ENCODE assay signal across 15 cellular contexts in genomic region chr1:63318255-63319068, GRCh38. TPM values are rescaled to one million over a fixed set of nuclear protein-coding genes. Genes with fewer than 3 reads are reported as not detected.
DNase-seq lines count a peak whose midpoint lies in the region; ATAC-seq and TF ChIP-seq lines count a peak whose summit lies in the region.
"Had no signal": no experiment of that assay in that cellular context is flagged by ENCODE, and none has a peak within 500 bp of the region (broad histone marks: within the 10 kb centered on the region; RNA-seq: fewer than 3 reads in every experiment).

No MANE protein-coding gene starts in this region.

- peak overlapping the region; percentile 81 for H3K27ac Mint-ChIP-seq in activated naive CD4-positive, alpha-beta T cell treated with anti-CD3 and anti-CD28 coated beads, Interleukin-2, amount 10 ng/mL, durations not matched to agents 7 days and 5 days
- H3K27ac Mint-ChIP-seq in glutamatergic neuron (ENCODE audit: unreplicated experiment), result no peak overlapping the region
- peak overlapping the region in 1 of 2 donors; percentile 43 for H3K27ac Mint-ChIP-seq in stimulated activated naive CD8-positive, alpha-beta T cell treated with anti-CD3 and anti-CD28 coated beads, Interleukin-15, amount 100 ng/mL, for 72 hours
- H3K27ac Mint-ChIP-seq: stimulated activated memory B cell treated with anti-CD40 and anti-IgM and Interleukin-4, amounts not matched to agents 10 μg/mL and 1 μg/mL and 100 μg/mL, for 72 hours had no signal

- no peak for ATAC-seq in stimulated activated naive CD8-positive, alpha-beta T cell treated with anti-CD3 and anti-CD28 coated beads, Interleukin-15, amount 100 ng/mL, for 72 hours
- no peak for ATAC-seq in lower lobe of right lung
- ATAC-seq in HG02798 (IDR thresholded peaks at IDR 0.05; ENCODE audit: poor library complexity, unreplicated experiment), result no peak
- ATAC-seq in HG03378 (IDR thresholded peaks at IDR 0.05; ENCODE audit: unreplicated experiment), result no peak
- ATAC-seq: stimulated activated memory B cell treated with anti-CD40 and anti-IgM and Interleukin-4, amounts not matched to agents 10 μg/mL and 1 μg/mL and 100 μg/mL, for 72 hours had no signal

- no peaks in the 10 kb centered on the region for H3K9me3 ChIP-seq in SJCRH30 (replicated peaks)
- H3K9me3 ChIP-seq in lower lobe of right lung, result no peaks in the 10 kb centered on the region
- H3K9me3 ChIP-seq: ascending aorta, prostate gland had no signal

- CTCF ChIA-PET in activated naive CD4-positive, alpha-beta T cell treated with anti-CD3 and anti-CD28 coated beads, Interleukin-2, amount 10 ng/mL, durations not matched to agents 7 days and 5 days (lab: Charles Lee), result interaction anchor here (1.7 kb wide), 1 partner anchor 123 kb away, joined by 6 read pairs; no protein-coding TSS in a partner anchor

- H3K9me3 Mint-ChIP-seq in activated naive CD4-positive, alpha-beta T cell treated with anti-CD3 and anti-CD28 coated beads, Interleukin-2, amount 10 ng/mL, durations not matched to agents 7 days and 5 days, result peaks cover 3% of the 10 kb centered on the region
- H3K9me3 Mint-ChIP-seq in glutamatergic neuron (ENCODE audit: unreplicated experiment), result peaks cover 9% of the 10 kb centered on the region
- peaks cover 6 to 11% of the 10 kb centered on the region in 2 donors for H3K9me3 Mint-ChIP-seq in stimulated activated naive CD8-positive, alpha-beta T cell treated with anti-CD3 and anti-CD28 coated beads, Interleukin-15, amount 100 ng/mL, for 72 hours

- H3K4me3 ChIP-seq in SJCRH30, result peak overlapping the region; percentile 48
- H3K4me3 ChIP-seq in lower lobe of right lung, result no peak overlapping the region

- H3K4me1 Mint-ChIP-seq in activated naive CD4-positive, alpha-beta T cell treated with anti-CD3 and anti-CD28 coated beads, Interleukin-2, amount 10 ng/mL, durations not matched to agents 7 days and 5 days, result peaks cover 38% of the 10 kb centered on the region
- peaks cover 14% of the 10 kb centered on the region for H3K4me1 Mint-ChIP-seq in glutamatergic neuron (ENCODE audit: low read depth, unreplicated experiment)
- peaks cover 46% of the 10 kb centered on the region for H3K4me1 Mint-ChIP-seq in stimulated activated naive CD8-positive, alpha-beta T cell treated with anti-CD3 and anti-CD28 coated beads, Interleukin-15, amount 100 ng/mL, for 72 hours

- TF ChIP-seq CTCF in glutamatergic neuron (IDR thresholded peaks at IDR 0.05; ENCODE audit: partially characterized antibody, unreplicated experiment), result no peak
- TF ChIP-seq CTCF in lower lobe of right lung (IDR thresholded peaks at IDR 0.05), result no peak

- peaks cover 28% of the 10 kb centered on the region for H3K36me3 Mint-ChIP-seq in activated naive CD4-positive, alpha-beta T cell treated with anti-CD3 and anti-CD28 coated beads, Interleukin-2, amount 10 ng/mL, durations not matched to agents 7 days and 5 days
- peaks cover 4% of the 10 kb centered on the region for H3K36me3 Mint-ChIP-seq in glutamatergic neuron (ENCODE audit: unreplicated experiment)

- H3K27ac ChIP-seq in SJCRH30, result no peak overlapping the region
- H3K27ac ChIP-seq in lower lobe of right lung, result no peak overlapping the region
- H3K27ac ChIP-seq: ascending aorta, BLaER1, prostate gland had no signal

- peak overlapping the region; percentile 61 for H3K4me3 Mint-ChIP-seq in activated naive CD4-positive, alpha-beta T cell treated with anti-CD3 and anti-CD28 coated beads, Interleukin-2, amount 10 ng/mL, durations not matched to agents 7 days and 5 days
- peak overlapping the region; percentile 77 for H3K4me3 Mint-ChIP-seq in glutamatergic neuron (ENCODE audit: unreplicated experiment)
- H3K4me3 Mint-ChIP-seq in stimulated activated naive CD8-positive, alpha-beta T cell treated with anti-CD3 and anti-CD28 coated beads, Interleukin-15, amount 100 ng/mL, for 72 hours, result peak overlapping the region; percentile 74 to 78

- no peaks in the 10 kb centered on the region for H3K36me3 ChIP-seq in SJCRH30
- H3K36me3 ChIP-seq in lower lobe of right lung, result no peaks in the 10 kb centered on the region
- H3K36me3 ChIP-seq: ascending aorta, BLaER1, prostate gland had no signal

- H3K27me3 ChIP-seq in SJCRH30, result no peaks in the 10 kb centered on the region
- peaks cover 85% of the 10 kb centered on the region for H3K27me3 ChIP-seq in lower lobe of right lung (ENCODE audit: low read depth)

- no peak for DNase-seq in activated naive CD4-positive, alpha-beta T cell treated with anti-CD3 and anti-CD28 coated beads, Interleukin-2, amount 10 ng/mL, durations not matched to agents 7 days and 5 days
- no peak for DNase-seq in activated naive CD4-positive, alpha-beta T cell treated with Interleukin-2 at 50 U/mL for 16 hours
- DNase-seq in SJCRH30 (no peak), glutamatergic neuron (no peak), lower lobe of right lung (no peak)
- DNase-seq in stimulated activated naive CD8-positive, alpha-beta T cell treated with anti-CD3 and anti-CD28 coated beads, Interleukin-15, amount 100 ng/mL, for 72 hours, result no peak
- DNase-seq: NCI-H1048; stimulated activated CD4-positive, alpha-beta T cell treated with anti-CD3 and anti-CD28 coated beads, Interleukin-2, amount 100 ng/mL, for 24 hours had no signal

- H3K4me1 ChIP-seq in SJCRH30, result no peaks in the 10 kb centered on the region
- peaks cover 38% of the 10 kb centered on the region for H3K4me1 ChIP-seq in lower lobe of right lung
- H3K4me1 ChIP-seq: BLaER1 had no signal

- H3K27me3 Mint-ChIP-seq in activated naive CD4-positive, alpha-beta T cell treated with anti-CD3 and anti-CD28 coated beads, Interleukin-2, amount 10 ng/mL, durations not matched to agents 7 days and 5 days, result peaks cover 96% of the 10 kb centered on the region
- H3K27me3 Mint-ChIP-seq in glutamatergic neuron (ENCODE audit: unreplicated experiment), result peaks cover 31% of the 10 kb centered on the region
- peaks cover 92% of the 10 kb centered on the region for H3K27me3 Mint-ChIP-seq in stimulated activated naive CD8-positive, alpha-beta T cell treated with anti-CD3 and anti-CD28 coated beads, Interleukin-15, amount 100 ng/mL, for 72 hours

- intact Hi-C loops in lower lobe of right lung (cut with DNase I), result no loop called here

RNA-seq across cellular contexts. Expression of gene FOXD3, which starts 3.9 kb away (rescaled TPM):
- total RNA-seq in SJCRH30 (2014; rRNA removed; shearing (Covaris generic)), result 0.18 and 0.55 TPM in 2 replicates
- total RNA-seq in glutamatergic neuron (ENCODE audit: unreplicated experiment), result 0.39 TPM
- total RNA-seq in lower lobe of right lung, result not detected
- total RNA-seq: ascending aorta, frontal cortex had no signal

RNA-seq across cellular contexts. Expression of gene ALG6, which starts 49.0 kb away (rescaled TPM):
- 27.1 and 37.1 TPM in 2 replicates for total RNA-seq in SJCRH30 (2014; rRNA removed; shearing (Covaris generic))
- total RNA-seq in glutamatergic neuron (ENCODE audit: unreplicated experiment) (8.4 TPM), lower lobe of right lung (11.8 TPM)
